In genomic region chr7:132226626-132227290, GRCh38 we compare ENCODE assay signal across 14 cellular contexts.
DNase-seq lines count a peak whose midpoint lies in the region; ATAC-seq and TF ChIP-seq lines count a peak whose summit lies in the region.
"Had no signal": no experiment of that assay in that cellular context is flagged by ENCODE, and none has a peak within 500 bp of the region (broad histone marks: within the 10 kb centered on the region; RNA-seq: fewer than 3 reads in every experiment).

No MANE protein-coding gene starts in this region.

- peaks cover 7% of the 10 kb centered on the region for H3K4me1 ChIP-seq in endodermal cell (ENCODE audit: control insufficient read depth, insufficient read depth, low read length)

- no peak overlapping the region for H3K9ac ChIP-seq in endodermal cell (ENCODE audit: extremely low read depth, low read length, poor library complexity, severe bottlenecking)

- peaks cover 7% of the 10 kb centered on the region for H3K27me3 Mint-ChIP-seq in endodermal cell (ENCODE audit: insufficient read depth)
- H3K27me3 Mint-ChIP-seq: B cell had no signal

- ATAC-seq in Right ventricle myocardium superior (ENCODE audit: poor library complexity) (no peak), HG03025 (IDR thresholded peaks at IDR 0.05; ENCODE audit: low FRiP score, unreplicated experiment) (no peak), GM19467 (IDR thresholded peaks at IDR 0.05; ENCODE audit: unreplicated experiment) (no peak)
- ATAC-seq: GM12878, GM23338 had no signal

- peaks cover 13% of the 10 kb centered on the region for H3K36me3 ChIP-seq in endodermal cell (ENCODE audit: control insufficient read depth, insufficient read depth, low read length)

- H3K4me1 Mint-ChIP-seq in endodermal cell = peaks cover 32% of the 10 kb centered on the region
- H3K4me1 Mint-ChIP-seq: B cell; CD4-positive, alpha-beta memory T cell had no signal

- no peak overlapping the region for H3K27ac Mint-ChIP-seq in endodermal cell
- H3K27ac Mint-ChIP-seq: B cell; CD4-positive, alpha-beta memory T cell; GM23338 had no signal

- intact Hi-C loops in cardiac septum (cut with DNase I) (no loop called here), Right ventricle myocardium superior (cut with DNase I) (no loop called here), posterior vena cava (cut with DNase I) (no loop called here)

- WGBS in endodermal cell (ENCODE audit: insufficient coverage in 1 of 2, insufficient read length in 1 of 2), 2 experiments = 83 to 85% methylated on average over 2 to 6 of the region's 6 CpGs

- H3K27ac ChIP-seq in endodermal cell (ENCODE audit: low read depth, low read length) = peak overlapping the region; percentile 69

- no peaks in the 10 kb centered on the region for H3K27me3 ChIP-seq in endodermal cell (ENCODE audit: control insufficient read depth, insufficient read depth, low read length, poor library complexity, severe bottlenecking)

- H3K4me3 ChIP-seq in endodermal cell (ENCODE audit: low read length) = no peak overlapping the region
- H3K4me3 ChIP-seq: GM12878, GM23338 had no signal

- DNase-seq in cardiac septum (ENCODE audit: low spot score) (peak; percentile 19), Right ventricle myocardium superior (no peak), endodermal cell (no peak), posterior vena cava (ENCODE audit: low spot score) (peak; percentile 40), activated gamma-delta T cell treated with Interleukin-2 at 50 U/mL for 16 hours (no peak)
- DNase-seq: C1 segment of cervical spinal cord; CD4-positive, alpha-beta memory T cell; DMS79; H7 had no signal

- H3K36me3 Mint-ChIP-seq in endodermal cell (ENCODE audit: low read depth) = peaks cover 22% of the 10 kb centered on the region
- H3K36me3 Mint-ChIP-seq: CD4-positive, alpha-beta memory T cell had no signal

- no peaks in the 10 kb centered on the region for H3K9me3 Mint-ChIP-seq in endodermal cell
- H3K9me3 Mint-ChIP-seq: CD4-positive, alpha-beta memory T cell; GM23338 had no signal

- H3K9me3 ChIP-seq in endodermal cell (ENCODE audit: control insufficient read depth, low read length) = no peaks in the 10 kb centered on the region

- no peak for TF ChIP-seq CTCF in endodermal cell (conservative IDR thresholded peaks at IDR 0.05)

- H3K4me3 Mint-ChIP-seq in endodermal cell = no peak overlapping the region
- H3K4me3 Mint-ChIP-seq: B cell; CD4-positive, alpha-beta memory T cell; GM23338 had no signal

Comparison
In these comparisons a context has a peak if more than half of its experiments do, and no peak if none do; other contexts are left out.
1. DNase-seq: peak in cardiac septum (single experiment) and posterior vena cava (single experiment); none in Right ventricle myocardium superior (single experiment), endodermal cell (single experiment) and activated gamma-delta T cell treated with Interleukin-2 at 50 U/mL for 16 hours (single experiment).